In genomic region chr12:125065021-125065752, GRCh38 we compare ENCODE assay signal across 8 cellular contexts. TPM values are rescaled to one million over a fixed set of nuclear protein-coding genes. Genes with fewer than 3 reads are reported as not detected.
DNase-seq lines count a peak whose midpoint lies in the region; ATAC-seq and TF ChIP-seq lines count a peak whose summit lies in the region.

TSS of gene AACS (plus strand) at chr12:125065435. CDS start at chr12:125065585, 150 bp downstream.

- H3K36me3 ChIP-seq in BE2C, result no peaks in the 10 kb centered on the region

- ATAC-seq in HG03354 (IDR thresholded peaks at IDR 0.05; ENCODE audit: poor library complexity, severe bottlenecking, unreplicated experiment), result peak; percentile 95

- TF ChIP-seq CTCF in BE2C (IDR thresholded peaks at IDR 0.05; ENCODE audit: low read depth, low read length) (no peak), dorsolateral prefrontal cortex (IDR thresholded peaks at IDR 0.05 in 54 of 56, conservative IDR thresholded peaks at IDR 0.05 in 2 of 56; ENCODE audit: low read depth in 1 of 56, partially characterized antibody in 56 of 56) (peak in 31 of 56 donors; percentile 6 to 50 (median 26)), lower leg skin (IDR thresholded peaks at IDR 0.05) (no peak)

- intact Hi-C loops in dorsolateral prefrontal cortex (cut with DNase I) (loop anchor here (2.0 to 10.0 kb wide), 4 partner anchors 16 to 150 kb away; partner anchors contain the start of genes BRI3BP (in 1 of the 2) and UBC (in 1 of the 2)), lower leg skin (cut with DNase I; ENCODE audit: low total_unique reads) (no loop called here)

- H3K4me3 ChIP-seq in BE2C (ENCODE audit: low read depth, low read length) (peak within 1 kb of the TSS; percentile 86), dorsolateral prefrontal cortex (peak within 1 kb of the TSS; percentile 61 to 97 (median 85)), lower leg skin (ENCODE audit: low read depth, poor library complexity, severe bottlenecking) (peak within 1 kb of the TSS; percentile 84)

- WGBS in lower leg skin, 2 donors, result 0 to 1% methylated on average over 29 to 43 of the region's 75 CpGs

- peak within 1 kb of the TSS in 54 of 59 donors; percentile 15 to 90 (median 70) for H3K27ac ChIP-seq in dorsolateral prefrontal cortex

- H3K4me1 ChIP-seq in BE2C, result peaks cover 3% of the 10 kb centered on the region; the same call in 1 of the 2 replicates

- H3K27me3 ChIP-seq in BE2C (no peaks in the 10 kb centered on the region), dorsolateral prefrontal cortex (no peaks in the 10 kb centered on the region)

- TF ChIP-seq POLR2A in GM19099 (IDR thresholded peaks at IDR 0.05; ENCODE audit: extremely low read depth, insufficient read length, low read depth) (peak; percentile 82), lower leg skin (IDR thresholded peaks at IDR 0.05) (no peak)

- DNase-seq in BE2C, result peak; percentile 89
- peak; percentile 78 for DNase-seq in NCI-H526 treated with DMSO at 0.1 percent for 48 hours (lab: John Stamatoyannopoulos, UW)
- peak; percentile 73 to 75 for DNase-seq in activated CD4-positive, alpha-beta T cell treated with anti-CD3 and anti-CD28 coated beads, Interleukin-2, amount 50 U/mL, for 4 hours
- DNase-seq in dorsolateral prefrontal cortex, result peak; percentile 62 to 86 (median 78)
- DNase-seq in lower leg skin (ENCODE audit: low spot score in 2 of 2), result peak; percentile 49 to 95
- peak; percentile 72 to 82 for DNase-seq in stimulated activated CD4-positive, alpha-beta T cell treated with anti-CD3 and anti-CD28 coated beads, Interleukin-4, amount 100 ng/mL, for 48 hours (ENCODE audit: low read depth in 2 of 2)

- H3K9me3 ChIP-seq in BE2C, result no peaks in the 10 kb centered on the region

RNA-seq across cellular contexts. Expression of gene AACS, which starts in this region (rescaled TPM):
- 6.1 TPM for polyA plus RNA-seq in BE2C (2012; ENCODE audit: insufficient read depth, insufficient read length, low read depth)
- total RNA-seq in dorsolateral prefrontal cortex (100 to 1,000 TPM in 10 of 120 experiments, 10 to 100 TPM in 110; 33.4 to 125 (median 80.9) TPM), lower leg skin (10 to 100 TPM; 63.5 to 83.8 (median 71.4) TPM)

Comparison
In these comparisons a context has a peak if more than half of its experiments do, and no peak if none do; other contexts are left out.
1. Peak in every context shown above with its lines: DNase-seq, ATAC-seq, H3K4me3 ChIP-seq and H3K27ac ChIP-seq.
2. CTCF ChIP-seq: peak in dorsolateral prefrontal cortex (31 of 56); none in BE2C (single experiment) and lower leg skin (0 of 3).